In genomic region chr15:22978691-22979068, GRCh38 we compare ENCODE assay signal across 8 cellular contexts. TPM values are rescaled to one million over a fixed set of nuclear protein-coding genes. Genes with fewer than 3 reads are reported as not detected.
DNase-seq lines count a peak whose midpoint lies in the region; ATAC-seq and TF ChIP-seq lines count a peak whose summit lies in the region.

No MANE protein-coding gene starts in this region.

- no CpG with 5 or more reads among the region's 7 CpGs for WGBS in iPS DF 6.9 (ENCODE audit: insufficient coverage, insufficient read length)

- peak overlapping the region; percentile 100; the same call in 1 of the 2 replicates for H3K4me3 ChIP-seq in iPS DF 6.9 (ENCODE audit: low read length)

- peak overlapping the region; percentile 83 for H3K4me3 Mint-ChIP-seq in activated B cell treated with CpG ODN at 0.5 μM for 24 hours
- peak overlapping the region; percentile 91 to 93 for H3K4me3 Mint-ChIP-seq in stimulated activated naive CD8-positive, alpha-beta T cell treated with anti-CD3 and anti-CD28 coated beads, Interleukin-15, amount 100 ng/mL, for 72 hours

- H3K27ac ChIP-seq in iPS DF 6.9 (ENCODE audit: low read length) = no peak overlapping the region

- no peaks in the 10 kb centered on the region for H3K36me3 ChIP-seq in iPS DF 6.9 (ENCODE audit: control insufficient read depth, insufficient read depth, low read length)

- peaks cover 11% of the 10 kb centered on the region for H3K27me3 ChIP-seq in iPS DF 6.9 (ENCODE audit: control insufficient read depth, insufficient read depth, low read length)

- H3K9me3 Mint-ChIP-seq in activated B cell treated with CpG ODN at 0.5 μM for 24 hours = no peaks in the 10 kb centered on the region
- H3K9me3 Mint-ChIP-seq in stimulated activated naive CD8-positive, alpha-beta T cell treated with anti-CD3 and anti-CD28 coated beads, Interleukin-15, amount 100 ng/mL, for 72 hours = no peaks in the 10 kb centered on the region

- H3K4me1 Mint-ChIP-seq in activated B cell treated with CpG ODN at 0.5 μM for 24 hours = peaks cover 20% of the 10 kb centered on the region
- peaks cover 16% of the 10 kb centered on the region for H3K4me1 Mint-ChIP-seq in stimulated activated naive CD8-positive, alpha-beta T cell treated with anti-CD3 and anti-CD28 coated beads, Interleukin-15, amount 100 ng/mL, for 72 hours

- H3K27ac Mint-ChIP-seq in activated B cell treated with CpG ODN at 0.5 μM for 24 hours = no peak overlapping the region
- no peak overlapping the region for H3K27ac Mint-ChIP-seq in stimulated activated naive CD8-positive, alpha-beta T cell treated with anti-CD3 and anti-CD28 coated beads, Interleukin-15, amount 100 ng/mL, for 72 hours

- peaks cover 2% of the 10 kb centered on the region; the same call in 1 of the 2 replicates for H3K4me1 ChIP-seq in iPS DF 6.9 (ENCODE audit: control insufficient read depth, insufficient read depth, low read length)

- H3K9me3 ChIP-seq in iPS DF 6.9 (ENCODE audit: control insufficient read depth, insufficient read depth, low read length) = no peaks in the 10 kb centered on the region

- ATAC-seq in activated B cell treated with CpG ODN at 0.5 μM for 24 hours (ENCODE audit: low read depth) = no peak
- peak; percentile 9 for ATAC-seq in stimulated activated naive CD8-positive, alpha-beta T cell treated with anti-CD3 and anti-CD28 coated beads, Interleukin-15, amount 100 ng/mL, for 72 hours

- POLR2A ChIA-PET in activated B cell treated with CpG ODN at 0.5 μM for 24 hours (lab: Charles Lee) = no interaction called here

- peaks cover 8% of the 10 kb centered on the region for H3K27me3 Mint-ChIP-seq in activated B cell treated with CpG ODN at 0.5 μM for 24 hours
- peaks cover 19% of the 10 kb centered on the region for H3K27me3 Mint-ChIP-seq in stimulated activated naive CD8-positive, alpha-beta T cell treated with anti-CD3 and anti-CD28 coated beads, Interleukin-15, amount 100 ng/mL, for 72 hours

- no peak for TF ChIP-seq CTCF in activated B cell treated with CpG ODN at 0.5 μM for 24 hours (IDR thresholded peaks at IDR 0.05)

- DNase-seq in NCI-H82 (lab: John Stamatoyannopoulos, UW) (peak; percentile 10), NCI-H82 treated with DMSO at 0.1 percent for 48 hours (lab: John Stamatoyannopoulos, UW; ENCODE audit: unreplicated experiment) (no peak), activated B cell treated with CpG ODN at 0.5 μM for 24 hours (no peak), iPS DF 6.9 (ENCODE audit: low read depth, low spot score) (no peak), MV-4-11 (lab: John Stamatoyannopoulos, UW) (no peak), NCI-H1417 (lab: John Stamatoyannopoulos, UW) (no peak), NCI-H146 treated with DMSO at 0.1 percent for 48 hours (lab: John Stamatoyannopoulos, UW; ENCODE audit: unreplicated experiment) (no peak)
- DNase-seq in stimulated activated naive CD8-positive, alpha-beta T cell treated with anti-CD3 and anti-CD28 coated beads, Interleukin-15, amount 100 ng/mL, for 72 hours = no peak

- H3K36me3 Mint-ChIP-seq in activated B cell treated with CpG ODN at 0.5 μM for 24 hours (ENCODE audit: low read depth) = no peaks in the 10 kb centered on the region

- intact Hi-C loops in activated B cell treated with CpG ODN at 0.5 μM for 24 hours (cut with micrococcal nuclease) = loop anchor here (1.0 to 2.0 kb wide), 3 partner anchors 40 to 138 kb away; partner anchors contain the start of gene TUBGCP5

- CTCF ChIA-PET in activated B cell treated with CpG ODN at 0.5 μM for 24 hours (lab: Charles Lee) = no interaction called here

RNA-seq across cellular contexts. Expression of gene CYFIP1, which starts 1.5 kb away (rescaled TPM):
- total RNA-seq in activated B cell treated with CpG ODN at 0.5 μM for 24 hours = 11.4 and 16.4 TPM in 2 replicates
